Comparison of ENCODE assay signal across 23 cellular contexts in genomic region chr1:197807739-197808453, GRCh38.
"Had no signal": no experiment of that assay in that cellular context is flagged by ENCODE, and none has a peak within 500 bp of the region (broad histone marks: within the 10 kb centered on the region; RNA-seq: fewer than 3 reads in every experiment).

No MANE protein-coding gene starts in this region.

- H3K36me3 ChIP-seq: colonic mucosa, gastrocnemius medialis, heart right ventricle, tibial artery, uterus had no signal

- H3K27me3 ChIP-seq: colonic mucosa, gastrocnemius medialis, heart right ventricle, tibial artery, uterus had no signal

- H3K4me1 ChIP-seq: gastrocnemius medialis, tibial artery, uterus had no signal

- DNase-seq: activated CD4-positive, alpha-beta T cell treated with anti-CD3 and anti-CD28 coated beads, Interleukin-2, amount 10 ng/mL, durations not matched to agents 24 days and 14 days; activated CD4-positive, CD25-positive, alpha-beta regulatory T cell; activated CD8-positive, alpha-beta T cell treated with anti-CD3 and anti-CD28 coated beads, Interleukin-2, amount 10 ng/mL, durations not matched to agents 7 days and 5 days; activated naive CD4-positive, alpha-beta T cell treated with anti-CD3 and anti-CD28 coated beads for 36 hours; activated T-cell treated with anti-CD3 and anti-CD28 coated beads, Interleukin-2, amount 50 U/mL, for 24 hours; anterior cingulate cortex; colonic mucosa; endodermal cell; gastrocnemius medialis; heart right ventricle; kidney glomerular epithelial cell; mesenchymal stem cell; nephron progenitor cell; nucleus accumbens; posterior cingulate gyrus; retina; stimulated activated CD4-positive, alpha-beta T cell treated with anti-CD3 and anti-CD28 coated beads, Interleukin-2, amount 100 ng/mL, for 24 hours; stimulated activated naive CD8-positive, alpha-beta T cell treated with anti-CD3 and anti-CD28 coated beads, Interleukin-15, Interleukin-2, amounts not matched to agents 100 U/mL and 50 U/mL, for 24 hours; substantia nigra; T-helper 1 cell; T1000; tibial artery; uterus had no signal

- H3K4me3 ChIP-seq: colonic mucosa, gastrocnemius medialis, heart right ventricle, tibial artery, uterus had no signal

- H3K9me3 ChIP-seq: colonic mucosa, gastrocnemius medialis, tibial artery, uterus had no signal

- ATAC-seq: activated CD8-positive, alpha-beta T cell treated with anti-CD3 and anti-CD28 coated beads, Interleukin-2, amount 10 ng/mL, durations not matched to agents 7 days and 5 days; gastrocnemius medialis; stimulated activated naive CD8-positive, alpha-beta T cell treated with anti-CD3 and anti-CD28 coated beads, Interleukin-15, Interleukin-2, amounts not matched to agents 100 U/mL and 50 U/mL, for 24 hours had no signal
